ENCODE assay signal across 1 cellular context in the genomic region with DNA sequence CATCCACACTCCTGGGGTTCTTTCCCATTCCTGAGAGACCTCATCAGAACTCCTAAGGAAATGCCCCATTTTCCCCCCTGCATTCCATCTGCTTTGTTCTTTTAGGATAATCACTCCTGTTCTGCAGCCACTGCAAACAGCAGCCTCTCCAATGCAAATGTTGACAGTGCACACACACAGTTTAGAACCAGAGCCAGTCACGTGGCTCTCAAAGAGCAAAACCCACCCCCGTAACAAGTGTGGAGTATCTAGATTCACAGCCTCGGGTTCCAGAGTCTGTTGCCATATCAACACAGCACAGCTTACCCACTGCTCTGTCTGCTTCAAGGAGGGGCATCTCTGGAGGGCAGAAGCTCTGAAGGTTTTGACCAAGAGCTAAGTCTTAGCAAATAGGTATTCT.
A peak's percentile ranks its signal among the peaks of the same experiment; 100 is the strongest.
TF ChIP-seq lines count a peak whose summit lies in the region.

No MANE protein-coding gene starts in this region.

TF ChIP-seq in HepG2, 621 proteins besides CTCF, POLR2A, EP300 and RAD21 (continued from another document):
- TF ChIP-seq ZBTB37 (CRISPR knock-in tag; IDR thresholded peaks at IDR 0.05) (no peak), ZNF75D (CRISPR knock-in tag; IDR thresholded peaks at IDR 0.05; ENCODE audit: borderline replicate concordance) (no peak), HNRNPK (IDR thresholded peaks at IDR 0.05; ENCODE audit: low read depth, low read length, poor library complexity, severe bottlenecking) (no peak), HNF4A (CRISPR knock-in tag; IDR thresholded peaks at IDR 0.05) (peak; percentile 35; the same call in 1 of the 2 replicates), ZNF354B (CRISPR knock-in tag; IDR thresholded peaks at IDR 0.05) (no peak), ZNF263 (CRISPR knock-in tag; IDR thresholded peaks at IDR 0.05) (0 out of 2 replicates have a peak, but pooled peaks have one; percentile 1), KDM2A (CRISPR knock-in tag; IDR thresholded peaks at IDR 0.05; ENCODE audit: borderline replicate concordance, low read depth) (no peak), ARID4A (CRISPR knock-in tag; IDR thresholded peaks at IDR 0.05; ENCODE audit: borderline replicate concordance) (peak; percentile 30; the same call in 1 of the 2 replicates), SMYD3 (CRISPR knock-in tag; IDR thresholded peaks at IDR 0.05) (no peak)
- TF ChIP-seq, protein P1, sequence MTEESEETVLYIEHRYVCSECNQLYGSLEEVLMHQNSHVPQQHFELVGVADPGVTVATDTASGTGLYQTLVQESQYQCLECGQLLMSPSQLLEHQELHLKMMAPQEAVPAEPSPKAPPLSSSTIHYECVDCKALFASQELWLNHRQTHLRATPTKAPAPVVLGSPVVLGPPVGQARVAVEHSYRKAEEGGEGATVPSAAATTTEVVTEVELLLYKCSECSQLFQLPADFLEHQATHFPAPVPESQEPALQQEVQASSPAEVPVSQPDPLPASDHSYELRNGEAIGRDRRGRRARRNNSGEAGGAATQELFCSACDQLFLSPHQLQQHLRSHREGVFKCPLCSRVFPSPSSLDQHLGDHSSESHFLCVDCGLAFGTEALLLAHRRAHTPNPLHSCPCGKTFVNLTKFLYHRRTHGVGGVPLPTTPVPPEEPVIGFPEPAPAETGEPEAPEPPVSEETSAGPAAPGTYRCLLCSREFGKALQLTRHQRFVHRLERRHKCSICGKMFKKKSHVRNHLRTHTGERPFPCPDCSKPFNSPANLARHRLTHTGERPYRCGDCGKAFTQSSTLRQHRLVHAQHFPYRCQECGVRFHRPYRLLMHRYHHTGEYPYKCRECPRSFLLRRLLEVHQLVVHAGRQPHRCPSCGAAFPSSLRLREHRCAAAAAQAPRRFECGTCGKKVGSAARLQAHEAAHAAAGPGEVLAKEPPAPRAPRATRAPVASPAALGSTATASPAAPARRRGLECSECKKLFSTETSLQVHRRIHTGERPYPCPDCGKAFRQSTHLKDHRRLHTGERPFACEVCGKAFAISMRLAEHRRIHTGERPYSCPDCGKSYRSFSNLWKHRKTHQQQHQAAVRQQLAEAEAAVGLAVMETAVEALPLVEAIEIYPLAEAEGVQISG (CRISPR knock-in tag; IDR thresholded peaks at IDR 0.05), result no peak
- TF ChIP-seq, protein P2, sequence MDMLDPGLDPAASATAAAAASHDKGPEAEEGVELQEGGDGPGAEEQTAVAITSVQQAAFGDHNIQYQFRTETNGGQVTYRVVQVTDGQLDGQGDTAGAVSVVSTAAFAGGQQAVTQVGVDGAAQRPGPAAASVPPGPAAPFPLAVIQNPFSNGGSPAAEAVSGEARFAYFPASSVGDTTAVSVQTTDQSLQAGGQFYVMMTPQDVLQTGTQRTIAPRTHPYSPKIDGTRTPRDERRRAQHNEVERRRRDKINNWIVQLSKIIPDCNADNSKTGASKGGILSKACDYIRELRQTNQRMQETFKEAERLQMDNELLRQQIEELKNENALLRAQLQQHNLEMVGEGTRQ (IDR thresholded peaks at IDR 0.05; ENCODE audit: low read depth, low read length), result peak; percentile 67
- TF ChIP-seq, protein P2 (CRISPR knock-in tag; IDR thresholded peaks at IDR 0.05; ENCODE audit: borderline replicate concordance), result peak; percentile 90; the same call in 1 of the 2 replicates
